ENCODE assay signal across 2 cellular contexts in the genomic region with DNA sequence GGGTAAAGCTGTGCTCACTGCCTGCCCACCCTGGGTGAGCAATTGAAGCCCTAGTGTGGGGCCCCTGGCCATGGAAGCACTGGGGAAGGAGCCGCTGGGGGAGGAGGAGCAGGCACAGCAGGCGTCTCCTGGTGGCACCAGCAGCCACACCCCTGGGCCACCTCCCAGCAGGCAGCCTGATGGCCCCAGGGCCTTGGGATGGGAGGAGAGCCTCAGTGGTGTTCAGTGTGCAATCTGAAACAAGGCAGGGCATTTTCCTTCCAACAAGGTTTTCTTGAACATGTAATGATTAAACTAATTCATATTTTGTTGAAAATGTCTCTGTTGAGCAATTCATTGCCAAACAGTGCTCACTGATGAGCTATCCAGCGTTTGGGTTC.
TF ChIP-seq lines count a peak whose summit lies in the region.

No MANE protein-coding gene starts in this region.

TF ChIP-seq in HEK293, 187 proteins besides CTCF, POLR2A, EP300 and RAD21:
- TF ChIP-seq KLF1 (tag by site-specific recombination; IDR thresholded peaks at IDR 0.05) (peak; percentile 57; the same call in 1 of the 2 replicates), ZNF623 (tag by site-specific recombination; IDR thresholded peaks at IDR 0.05) (peak; percentile 35; the same call in 1 of the 2 replicates), ZIC2 (tag by site-specific recombination; IDR thresholded peaks at IDR 0.05) (peak; percentile 80), OSR2 (tag by site-specific recombination; IDR thresholded peaks at IDR 0.05) (0 out of 2 replicates have a peak, but pooled peaks have one; percentile 22), ZNF830 (tag by site-specific recombination; IDR thresholded peaks at IDR 0.05; ENCODE audit: low read depth) (no peak), GLIS2 (tag by site-specific recombination; IDR thresholded peaks at IDR 0.05) (0 out of 2 replicates have a peak, but pooled peaks have one; percentile 32), SP3 (tag by site-specific recombination; IDR thresholded peaks at IDR 0.05) (no peak)

TF ChIP-seq in H1, 55 proteins besides CTCF, POLR2A, EP300 and RAD21:
- no peak for TF ChIP-seq SP2 (IDR thresholded peaks at IDR 0.05; ENCODE audit: low read length)
- TF ChIP-seq, protein P1, sequence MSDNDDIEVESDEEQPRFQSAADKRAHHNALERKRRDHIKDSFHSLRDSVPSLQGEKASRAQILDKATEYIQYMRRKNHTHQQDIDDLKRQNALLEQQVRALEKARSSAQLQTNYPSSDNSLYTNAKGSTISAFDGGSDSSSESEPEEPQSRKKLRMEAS (IDR thresholded peaks at IDR 0.05), result no peak
- no peak for TF ChIP-seq PHF8 (conservative IDR thresholded peaks at IDR 0.05; ENCODE audit: low read depth, low read length)
- no peak for TF ChIP-seq SP1 (IDR thresholded peaks at IDR 0.05; ENCODE audit: low read depth, low read length)
- TF ChIP-seq KDM1A (IDR thresholded peaks at IDR 0.05; ENCODE audit: borderline replicate concordance, low read length), result no peak
- TF ChIP-seq TCF12 (IDR thresholded peaks at IDR 0.05; ENCODE audit: low read depth, low read length), result no peak
- TF ChIP-seq CREB1 (IDR thresholded peaks at IDR 0.05), result no peak
- TF ChIP-seq HDAC6 (IDR thresholded peaks at IDR 0.05; ENCODE audit: low read depth, low read length), result no peak
- no peak for TF ChIP-seq GABPA (IDR thresholded peaks at IDR 0.05; ENCODE audit: borderline replicate concordance, insufficient read depth, low read length)
- TF ChIP-seq RBBP5 (IDR thresholded peaks at IDR 0.05; ENCODE audit: borderline replicate concordance, low read depth, low read length), result no peak
- no peak for TF ChIP-seq CHD1 (IDR thresholded peaks at IDR 0.05; ENCODE audit: low read depth, low read length)
- no peak for TF ChIP-seq NANOG (IDR thresholded peaks at IDR 0.05; ENCODE audit: insufficient read depth, low read depth, low read length, poor library complexity, severe bottlenecking)
- no peak for TF ChIP-seq KDM5A (IDR thresholded peaks at IDR 0.05; ENCODE audit: low read length)
- TF ChIP-seq SIX5 (IDR thresholded peaks at IDR 0.05; ENCODE audit: low read depth, low read length), result no peak
- no peak for TF ChIP-seq RFX5 (IDR thresholded peaks at IDR 0.05; ENCODE audit: borderline replicate concordance, low read depth, low read length)
- TF ChIP-seq SAP30 (IDR thresholded peaks at IDR 0.05; ENCODE audit: insufficient read depth, insufficient replicate concordance, low read length), result no peak
- no peak for TF ChIP-seq POLR2AphosphoS5 (IDR thresholded peaks at IDR 0.05; ENCODE audit: low read depth, low read length)
- no peak for TF ChIP-seq NRF1 (IDR thresholded peaks at IDR 0.05; ENCODE audit: low read depth, low read length)
- TF ChIP-seq SIN3A (conservative IDR thresholded peaks at IDR 0.05 in 1 of 2, IDR thresholded peaks at IDR 0.05 in 1 of 2; ENCODE audit: low read depth in 1 of 2, low read length in 2 of 2), result no peak
- no peak for TF ChIP-seq JUND (IDR thresholded peaks at IDR 0.05; ENCODE audit: low read length)
